Comparison of ENCODE assay signal across 8 cellular contexts in genomic region chr15:100918034-100918689, GRCh38. TPM values are rescaled to one million over a fixed set of nuclear protein-coding genes. Genes with fewer than 3 reads are reported as not detected.
A peak's percentile ranks its signal among the peaks of the same experiment; 100 is the strongest.
DNase-seq lines count a peak whose midpoint lies in the region; ATAC-seq, FAIRE-seq and TF ChIP-seq lines count a peak whose summit lies in the region.

No MANE protein-coding gene starts in this region.

- ATAC-seq in GM19395 (IDR thresholded peaks at IDR 0.05; ENCODE audit: unreplicated experiment) (peak; percentile 44), HG03521 (IDR thresholded peaks at IDR 0.05; ENCODE audit: unreplicated experiment) (peak; percentile 64)

- no peaks in the 10 kb centered on the region for H3K27me3 ChIP-seq in Peyer's patch
- peaks cover 16 to 89% (median 53%) of the 10 kb centered on the region in 3 experiments for H3K27me3 ChIP-seq in neuronal stem cell (ENCODE audit: control insufficient read depth in 3 of 3, insufficient read depth in 3 of 3, low read depth in 1 of 3, low read length in 3 of 3)

- no peak overlapping the region for H2BK15ac ChIP-seq in neuronal stem cell (ENCODE audit: low read length)

- H2AK5ac ChIP-seq in neuronal stem cell (ENCODE audit: low read depth, low read length), result no peak overlapping the region

- no peak overlapping the region for H4K91ac ChIP-seq in neuronal stem cell (ENCODE audit: low read depth, low read length, poor library complexity)

- no peak overlapping the region for H3K9ac ChIP-seq in neuronal stem cell (ENCODE audit: low read depth, low read length, poor library complexity)

- no peaks in the 10 kb centered on the region for H3K79me1 ChIP-seq in neuronal stem cell (ENCODE audit: low read depth, low read length)

- H2BK5ac ChIP-seq in neuronal stem cell (ENCODE audit: low read length), result no peak overlapping the region

- no peaks in the 10 kb centered on the region for H3K9me3 ChIP-seq in Peyer's patch
- no peaks in the 10 kb centered on the region for H3K9me3 ChIP-seq in neuronal stem cell (replicated peaks in 1 of 2; ENCODE audit: control insufficient read depth in 2 of 2, insufficient read depth in 1 of 2, low read depth in 1 of 2, low read length in 2 of 2)

- H3K23ac ChIP-seq in neuronal stem cell (ENCODE audit: low read depth, low read length, poor library complexity), result no peak overlapping the region

- peaks cover 0 to 30% (median 12%) of the 10 kb centered on the region in 4 donors for H3K4me1 ChIP-seq in Peyer's patch
- H3K4me1 ChIP-seq in neuronal stem cell (ENCODE audit: control insufficient read depth in 2 of 2, insufficient read depth in 1 of 2, low read depth in 1 of 2, low read length in 2 of 2), result no peaks in the 10 kb centered on the region

- TF ChIP-seq CTCF in Peyer's patch (IDR thresholded peaks at IDR 0.05), result peak; percentile 72 to 98 (median 96)

- H3K4me3 ChIP-seq in Peyer's patch (peak overlapping the region; percentile 57 to 91 (median 80)), neuronal stem cell (ENCODE audit: low read length in 2 of 2) (no peak overlapping the region)

- no peak overlapping the region for H2BK12ac ChIP-seq in neuronal stem cell (ENCODE audit: low read length)

- peak overlapping the region; percentile 86 for H3K4me2 ChIP-seq in neuronal stem cell (ENCODE audit: insufficient read depth, low read length, poor library complexity, severe bottlenecking)

- peak; percentile 83 for DNase-seq in COLO829 (ENCODE audit: low spot score)
- peak; percentile 74 to 93 (median 90) for DNase-seq in Peyer's patch
- peak; percentile 37 for DNase-seq in activated T-helper 9 cell treated with anti-CD3 and anti-CD28 coated beads, Interleukin-2, amount 50 U/mL, for 16 hours (ENCODE audit: low read depth)
- peak; percentile 68 to 78 for DNase-seq in frontal cortex (ENCODE audit: low spot score in 2 of 2)
- peak; percentile 59 for DNase-seq in neuronal stem cell (ENCODE audit: low spot score)
- peak; percentile 41 for DNase-seq in superior temporal gyrus (ENCODE audit: extremely low spot score)

- H3K27ac ChIP-seq in Peyer's patch (peak overlapping the region; percentile 74 to 88 (median 82)), neuronal stem cell (replicated peaks; ENCODE audit: low read length) (no peak overlapping the region)

- H4K8ac ChIP-seq in neuronal stem cell (ENCODE audit: low read depth, low read length), result no peak overlapping the region

- peaks cover 0 to 4% (median 0%) of the 10 kb centered on the region in 3 donors for H3K36me3 ChIP-seq in Peyer's patch
- H3K36me3 ChIP-seq in neuronal stem cell (replicated peaks in 1 of 2; ENCODE audit: control insufficient read depth in 2 of 2, insufficient read depth in 2 of 2, low read length in 2 of 2), result no peaks in the 10 kb centered on the region

- no CpG with 5 or more reads among the region's 42 CpGs for WGBS in neuronal stem cell (ENCODE audit: extremely low coverage in 2 of 2, insufficient read length in 2 of 2, insufficient replicate concordance in 1 of 2), 2 donors

- peak; percentile 30 to 48 for TF ChIP-seq POLR2A in Peyer's patch (IDR thresholded peaks at IDR 0.05)

- no peak overlapping the region for H3K14ac ChIP-seq in neuronal stem cell (ENCODE audit: low read length)

- H3K18ac ChIP-seq in neuronal stem cell (ENCODE audit: low read length), result no peak overlapping the region

- FAIRE-seq in frontal cortex (lab: Jason Lieb, UNC), result no peak

- H2BK120ac ChIP-seq in neuronal stem cell (ENCODE audit: low read depth, low read length), result no peak overlapping the region

- H2AFZ ChIP-seq in neuronal stem cell (ENCODE audit: low read length), result peak overlapping the region; percentile 5

- no peak overlapping the region for H3K4ac ChIP-seq in neuronal stem cell (ENCODE audit: low read length)

RNA-seq across cellular contexts. Expression of gene LRRK1, which starts 1.0 kb away (rescaled TPM):
- 10 to 100 TPM; 49.2 to 66.0 (median 55.5) TPM for total RNA-seq in Peyer's patch
- total RNA-seq in frontal cortex, result 0.82 TPM
- 0.13 TPM for polyA plus RNA-seq in neuronal stem cell (2013, experiment 1 of 2)
- polyA plus RNA-seq in neuronal stem cell (2013, experiment 2 of 2), result 0.08 TPM

RNA-seq across cellular contexts. Expression of gene ALDH1A3, which starts 38.5 kb away (rescaled TPM):
- total RNA-seq in Peyer's patch, result 10 to 100 TPM in 3 of 4 donors, 1 to 10 TPM in 1; 8.5 to 99.9 (median 18.4) TPM
- 3.3 TPM for total RNA-seq in frontal cortex
- 0.52 TPM for polyA plus RNA-seq in neuronal stem cell (2013, experiment 1 of 2)
- polyA plus RNA-seq in neuronal stem cell (2013, experiment 2 of 2), result 0.64 TPM

Comparison
In these comparisons a context has a peak if more than half of its experiments do, and no peak if none do; other contexts are left out.
1. DNase-seq: peak in every context shown above with its lines; median percentile 90 in Peyer's patch; 83 in COLO829; 73 in frontal cortex; 59 in neuronal stem cell; 41 in superior temporal gyrus; 37 in activated T-helper 9 cell treated with anti-CD3 and anti-CD28 coated beads, Interleukin-2, amount 50 U/mL, for 16 hours.
2. H3K4me3 ChIP-seq: peak in Peyer's patch (4 of 4); none in neuronal stem cell (0 of 2).
3. RNA of gene LRRK1, which starts 1.0 kb away (total RNA-seq): 49.2 to 66.0 TPM in Peyer's patch; 0.82 TPM in frontal cortex (single experiment); every median in the first group is over 10 times any median in the second.